27 cellular contexts compared by ENCODE assay signal in genomic region chr6:38708483-38708882, GRCh38. TPM values are rescaled to one million over a fixed set of nuclear protein-coding genes. Genes with fewer than 3 reads are reported as not detected.
DNase-seq lines count a peak whose midpoint lies in the region; ATAC-seq and TF ChIP-seq lines count a peak whose summit lies in the region.
"Had no signal": no experiment of that assay in that cellular context is flagged by ENCODE, and none has a peak within 500 bp of the region (broad histone marks: within the 10 kb centered on the region; RNA-seq: fewer than 3 reads in every experiment).

No MANE protein-coding gene starts in this region.

- no peak overlapping the region for H3K9ac ChIP-seq in SK-N-SH
- H3K9ac ChIP-seq: BLaER1, KMS-11 had no signal

- TF ChIP-seq CTCF in SK-N-SH (IDR thresholded peaks at IDR 0.05), result no peak

- H3K4me1 ChIP-seq in SK-N-SH (ENCODE audit: control insufficient read depth in 1 of 2, insufficient read depth in 2 of 2, low read depth in 1 of 2, low read length in 1 of 2), result no peaks in the 10 kb centered on the region; a peak in 1 of 4 replicates
- H3K4me1 ChIP-seq: BLaER1, SJCRH30 had no signal

- no peaks in the 10 kb centered on the region for H3K79me2 ChIP-seq in SK-N-SH (ENCODE audit: insufficient read depth)

- no peak overlapping the region for H3K4me3 ChIP-seq in SK-N-SH (ENCODE audit: low read depth in 2 of 2, low read length in 1 of 2)
- H3K4me3 ChIP-seq: BLaER1, left ventricle myocardium inferior, SJCRH30, skin epidermis, thoracic aorta had no signal

- no peak; the same call in 1 of the 2 replicates for TF ChIP-seq RAD21 in SK-N-SH (IDR thresholded peaks at IDR 0.05; ENCODE audit: low read length)

- H3K27me3 ChIP-seq in SK-N-SH (ENCODE audit: insufficient read depth), result no peaks in the 10 kb centered on the region
- H3K27me3 ChIP-seq: BLaER1, SJCRH30 had no signal

- CTCF ChIA-PET in SK-N-SH (lab: Yijun Ruan, JAX), result interaction anchor here (0.6 to 0.9 kb wide), 2 partner anchors 35 to 81 kb away, joined by 3 to 6 read pairs; no protein-coding TSS in a partner anchor

- in situ Hi-C loops in SK-MEL-5 (cut with HindIII; ENCODE audit: low pct_unique_long_range_greater_than_20kb, low sequenced_read_pairs) (no loop called here), ACHN (cut with HindIII; ENCODE audit: low pct_ligation_motif_present, low pct_unique_long_range_greater_than_20kb, low sequenced_read_pairs) (no loop called here)

- DNase-seq in SK-N-SH (no peak), SK-MEL-5 (ENCODE audit: low read depth, low spot score) (peak; percentile 5), iris pigment epithelial cell (ENCODE audit: low read depth) (peak; percentile 25), NCI-H82 treated with DMSO at 0.1 percent for 48 hours (lab: John Stamatoyannopoulos, UW; ENCODE audit: unreplicated experiment) (no peak), ACHN (no peak), C1 segment of cervical spinal cord (lab: John Stamatoyannopoulos, UW) (no peak)
- DNase-seq: activated CD4-positive, alpha-beta memory T cell treated with anti-CD3 and anti-CD28 coated beads, Interleukin-2, amount 10 ng/mL, durations not matched to agents 7 days and 5 days; activated CD4-positive, CD25-positive, alpha-beta regulatory T cell treated with anti-CD3 and anti-CD28 coated beads, Interleukin-2, amount 50 U/mL, for 72 hours; aorta; COR-L47; DND-41; hypothalamus; immature natural killer cell; left ventricle myocardium inferior; naive thymus-derived CD4-positive, alpha-beta T cell; NCI-H2171; nucleus accumbens; SJCRH30 had no signal

- no peaks in the 10 kb centered on the region for H3F3A ChIP-seq in SK-N-SH (replicated peaks; ENCODE audit: insufficient read depth)

- H3K36me3 ChIP-seq in SK-N-SH (replicated peaks in 1 of 2; ENCODE audit: control insufficient read depth in 1 of 2, insufficient read depth in 2 of 2, low read length in 1 of 2), result no peaks in the 10 kb centered on the region
- H3K36me3 ChIP-seq: BLaER1, left ventricle myocardium inferior, SJCRH30, thoracic aorta had no signal

- no peaks in the 10 kb centered on the region for H3K9me2 ChIP-seq in SK-N-SH

- H4K20me1 ChIP-seq in SK-N-SH (ENCODE audit: insufficient read depth), result no peaks in the 10 kb centered on the region
- H4K20me1 ChIP-seq: BLaER1 had no signal

- no peak overlapping the region for H3K4me2 ChIP-seq in SK-N-SH
- H3K4me2 ChIP-seq: BLaER1, KMS-11 had no signal

- POLR2A ChIA-PET in SK-N-SH (lab: Yijun Ruan, JAX), result no interaction called here

- no peaks in the 10 kb centered on the region for H3K9me3 ChIP-seq in SK-N-SH
- H3K9me3 ChIP-seq: left ventricle myocardium inferior, SJCRH30, thoracic aorta had no signal

- no peak overlapping the region for H3K27ac ChIP-seq in SK-N-SH (ENCODE audit: low read depth in 2 of 2, low read length in 1 of 2)
- H3K27ac ChIP-seq: BLaER1, KMS-11, left ventricle myocardium inferior, SJCRH30, skin epidermis, thoracic aorta had no signal

- 71% methylated on average over 2 of the region's 2 CpGs for WGBS in SK-N-SH (ENCODE audit: low lambda C conversion rate)

- TF ChIP-seq EP300 in SK-N-SH (IDR thresholded peaks at IDR 0.05; ENCODE audit: borderline replicate concordance in 1 of 2, low read depth in 1 of 2, low read length in 1 of 2), result no peak

- ATAC-seq in SK-N-SH treated with all-trans-retinoic acid at 6 μM for 48 hours (peak; percentile 51; the same call in 2 of the 3 replicates), HG02588 (IDR thresholded peaks at IDR 0.05; ENCODE audit: unreplicated experiment) (no peak)
- ATAC-seq: activated naive CD4-positive, alpha-beta T cell treated with anti-CD3 and anti-CD28 coated beads, Interleukin-2, amount 50 U/mL, for 72 hours; naive thymus-derived CD4-positive, alpha-beta T cell had no signal

- no peak overlapping the region for H2AFZ ChIP-seq in SK-N-SH (ENCODE audit: low read depth)

TF ChIP-seq in SK-N-SH treated with all-trans-retinoic acid at 6 μM for 48 hours, 23 proteins besides CTCF, POLR2A, EP300 and RAD21:
- TF ChIP-seq TSHZ2 (CRISPR knock-in tag; IDR thresholded peaks at IDR 0.05), result no peak
- TF ChIP-seq OSR1 (CRISPR knock-in tag; IDR thresholded peaks at IDR 0.05), result no peak
- no peak for TF ChIP-seq ZNF565 (CRISPR knock-in tag; conservative IDR thresholded peaks at IDR 0.05; ENCODE audit: low read depth)
- no peak for TF ChIP-seq ZFP30 (CRISPR knock-in tag; IDR thresholded peaks at IDR 0.05)
- no peak for TF ChIP-seq CSDC2 (CRISPR knock-in tag; IDR thresholded peaks at IDR 0.05)
- TF ChIP-seq ZNF8 (CRISPR knock-in tag; IDR thresholded peaks at IDR 0.05), result no peak
- TF ChIP-seq ARNTL (CRISPR knock-in tag; IDR thresholded peaks at IDR 0.05; ENCODE audit: borderline replicate concordance, low read depth), result no peak
- no peak for TF ChIP-seq ESRRG (CRISPR knock-in tag; IDR thresholded peaks at IDR 0.05)
- no peak for TF ChIP-seq BACH2 (CRISPR knock-in tag; IDR thresholded peaks at IDR 0.05; ENCODE audit: borderline replicate concordance)
- TF ChIP-seq TCF4 (CRISPR knock-in tag; IDR thresholded peaks at IDR 0.05; ENCODE audit: borderline replicate concordance), result no peak
TF ChIP-seq in SK-N-SH treated with all-trans-retinoic acid at 6 μM for 48 hours: peak in this region for 0.

TF ChIP-seq in SK-N-SH, 30 proteins besides CTCF, POLR2A, EP300 and RAD21:
- TF ChIP-seq NFIC (IDR thresholded peaks at IDR 0.05; ENCODE audit: borderline replicate concordance) (no peak), SMC3 (IDR thresholded peaks at IDR 0.05; ENCODE audit: low read depth, low read length) (no peak), TEAD4 (IDR thresholded peaks at IDR 0.05; ENCODE audit: borderline replicate concordance, insufficient read depth) (no peak), POLR2AphosphoS5 (IDR thresholded peaks at IDR 0.05; ENCODE audit: low read depth, low read length) (no peak), JUND (IDR thresholded peaks at IDR 0.05) (no peak), CHD2 (IDR thresholded peaks at IDR 0.05; ENCODE audit: low read length, partially characterized antibody) (no peak), TAF1 (IDR thresholded peaks at IDR 0.05; ENCODE audit: borderline replicate concordance, low read depth, low read length) (no peak), ELF1 (IDR thresholded peaks at IDR 0.05) (no peak), USF1 (IDR thresholded peaks at IDR 0.05; ENCODE audit: borderline replicate concordance, low read depth) (no peak), TCF12 (IDR thresholded peaks at IDR 0.05) (no peak), RFX5 (IDR thresholded peaks at IDR 0.05; ENCODE audit: low read length) (no peak), YY1 (IDR thresholded peaks at IDR 0.05; ENCODE audit: low read depth) (no peak)
TF ChIP-seq in SK-N-SH: peak in this region for 0.

RNA-seq across cellular contexts. Expression of gene GLO1, which starts 5.5 kb away (rescaled TPM):
- 47.1 and 56.6 TPM in 2 replicates for polyA plus RNA-seq in SK-N-SH (2012; rRNA removed)
- polyA plus RNA-seq in SK-N-SH (2012; cell fraction: cytosol; rRNA removed), result 82.5 and 99.4 TPM in 2 replicates
- polyA plus RNA-seq in SK-N-SH (2012; cell fraction: nucleus; rRNA removed), result 9.5 and 23.0 TPM in 2 replicates
- total RNA-seq in SK-MEL-5 (2014; rRNA removed; shearing (Covaris generic)), result 349 and 373 TPM in 2 replicates
- 185 and 208 TPM in 2 replicates for polyA plus RNA-seq in SK-MEL-5 (2015; cell fraction: cytosol; rRNA removed)
- 53.2 and 63.3 TPM in 2 replicates for polyA plus RNA-seq in SK-MEL-5 (2015; cell fraction: nucleus; rRNA removed)

RNA-seq across cellular contexts. Expression of gene DNAH8, which starts 6.6 kb away (rescaled TPM):
- polyA plus RNA-seq in SK-N-SH (2012; rRNA removed), result under 0.01 TPM in 1 of 2 replicates, not detected in the other
- polyA plus RNA-seq in SK-N-SH (2012; cell fraction: cytosol; rRNA removed), result not detected in 2 replicates
- under 0.01 TPM in 2 replicates for polyA plus RNA-seq in SK-N-SH (2012; cell fraction: nucleus; rRNA removed)
- under 0.01 TPM in 1 of 2 replicates, not detected in the other for total RNA-seq in SK-MEL-5 (2014; rRNA removed; shearing (Covaris generic))
- polyA plus RNA-seq in SK-MEL-5 (2015; cell fraction: cytosol; rRNA removed), result 0.01 and 0.05 TPM in 2 replicates
- polyA plus RNA-seq in SK-MEL-5 (2015; cell fraction: nucleus; rRNA removed), result 0.06 TPM in 1 of 2 replicates, not detected in the other
- total RNA-seq: activated T-helper 2 cell treated with anti-CD3 and anti-CD28 coated beads, Interferon-gamma antibody, Interleukin-2, Interleukin-4, amounts not matched to agents 10 μg/mL and 5 μg/mL and 100 μg/mL, durations not matched to agents 14 hours and 24 hours and 36 hours; H4 had no signal
- polyA plus RNA-seq: immature natural killer cell; naive thymus-derived CD4-positive, alpha-beta T cell had no signal

Comparison
In these comparisons a context has a peak if more than half of its experiments do, and no peak if none do; other contexts are left out.
1. DNase-seq: peak in SK-MEL-5 (single experiment) and iris pigment epithelial cell (single experiment); none in SK-N-SH (single experiment), NCI-H82 treated with DMSO at 0.1 percent for 48 hours (single experiment), ACHN (single experiment) and C1 segment of cervical spinal cord (0 of 14).